In the genomic region with DNA sequence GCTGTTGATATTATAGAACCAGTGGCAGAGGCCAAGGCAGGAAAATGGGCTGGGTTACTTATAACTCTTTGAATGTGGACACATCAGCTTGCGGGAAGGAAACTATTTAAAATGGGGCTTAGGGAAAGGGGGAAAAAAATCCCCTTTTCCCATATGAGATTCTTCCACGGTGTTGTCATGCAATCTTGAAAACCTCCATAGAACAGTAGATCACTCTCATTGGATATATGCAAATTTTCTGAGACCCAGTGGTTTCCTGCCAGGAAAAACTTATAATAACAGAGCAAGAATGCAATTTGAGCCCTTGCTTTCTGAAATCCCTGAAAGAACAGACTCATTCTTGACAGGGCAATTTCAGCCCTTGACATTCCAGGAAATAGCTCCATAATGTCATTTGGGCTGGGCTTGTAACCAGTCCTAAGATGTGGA, we compare ENCODE assay signal across 9 cellular contexts. TPM values are rescaled to one million over a fixed set of nuclear protein-coding genes. Genes with fewer than 3 reads are reported as not detected.
A peak's percentile ranks its signal among the peaks of the same experiment; 100 is the strongest.
DNase-seq lines count a peak whose midpoint lies in the region; ATAC-seq and TF ChIP-seq lines count a peak whose summit lies in the region.
"Had no signal": no experiment of that assay in that cellular context is flagged by ENCODE, and none has a peak within 500 bp of the region (broad histone marks: within the 10 kb centered on the region; RNA-seq: fewer than 3 reads in every experiment).

No MANE protein-coding gene starts in this region.

- TF ChIP-seq RAD21 in neural cell (conservative IDR thresholded peaks at IDR 0.05): no peak

- no peaks in the 10 kb centered on the region for H4K20me1 ChIP-seq in neural cell (ENCODE audit: insufficient read depth)

- no peaks in the 10 kb centered on the region for H3K79me2 ChIP-seq in neural cell (replicated peaks; ENCODE audit: insufficient read depth, low read length)

- no peak for ATAC-seq in HG03039 (IDR thresholded peaks at IDR 0.05; ENCODE audit: unreplicated experiment)
- ATAC-seq in HG03175 (IDR thresholded peaks at IDR 0.05; ENCODE audit: unreplicated experiment): no peak
- ATAC-seq in HG03378 (IDR thresholded peaks at IDR 0.05; ENCODE audit: unreplicated experiment): no peak

- WGBS in esophagus squamous epithelium, 2 donors: 25 to 33% methylated on average over 2 of the region's 2 CpGs

- no peaks in the 10 kb centered on the region for H3K27me3 ChIP-seq in esophagus squamous epithelium
- no peaks in the 10 kb centered on the region for H3K27me3 ChIP-seq in neural cell (ENCODE audit: insufficient read depth, low read depth, low read length)

- intact Hi-C loops in esophagus squamous epithelium (cut with DNase I): no loop called here

- TF ChIP-seq POLR2A in esophagus squamous epithelium (IDR thresholded peaks at IDR 0.05): no peak

- H2AFZ ChIP-seq in neural cell (ENCODE audit: low read depth, low read length): no peak overlapping the region

- H3K36me3 ChIP-seq in esophagus squamous epithelium: no peaks in the 10 kb centered on the region
- H3K36me3 ChIP-seq in neural cell (ENCODE audit: insufficient read depth, low read length): no peaks in the 10 kb centered on the region

- peaks cover 7 to 43% (median 11%) of the 10 kb centered on the region in 3 donors for H3K4me1 ChIP-seq in esophagus squamous epithelium

- no peak overlapping the region for H3K4me3 ChIP-seq in esophagus squamous epithelium
- peak overlapping the region; percentile 10 for H3K4me3 ChIP-seq in neural cell (ENCODE audit: low read length)

- DNase-seq in AG09319 (ENCODE audit: extremely low read depth, low read depth) (peak; percentile 94), NCI-H460 (ENCODE audit: extremely low read depth, low read depth) (peak; percentile 78), esophagus squamous epithelium (lab: John Stamatoyannopoulos, UW) (no peak)
- no peak for DNase-seq in activated effector memory CD4-positive, alpha-beta T cell treated with anti-CD3 and anti-CD28 coated beads, Interleukin-2, amount 50 U/mL, for 16 hours
- DNase-seq: hypothalamus had no signal

- H3K4me2 ChIP-seq in neural cell (ENCODE audit: low read length): peak overlapping the region; percentile 19

- peaks cover 8% of the 10 kb centered on the region for H3F3A ChIP-seq in neural cell (ENCODE audit: insufficient read depth, low read length, poor library complexity, severe bottlenecking)

- TF ChIP-seq EP300 in neural cell (conservative IDR thresholded peaks at IDR 0.05; ENCODE audit: poor library complexity, severe bottlenecking): no peak

- no peaks in the 10 kb centered on the region for H3K9me2 ChIP-seq in neural cell (ENCODE audit: insufficient read depth, low read length)

- no peaks in the 10 kb centered on the region for H3K9me3 ChIP-seq in esophagus squamous epithelium
- no peaks in the 10 kb centered on the region for H3K9me3 ChIP-seq in neural cell (ENCODE audit: low read length)

- H3K27ac ChIP-seq in esophagus squamous epithelium (peak overlapping the region in 3 of 4 donors; percentile 3 to 65 (median 25)), neural cell (ENCODE audit: low read length) (peak overlapping the region; percentile 19)

- H3K9ac ChIP-seq in neural cell (ENCODE audit: low read length): no peak overlapping the region

- TF ChIP-seq CTCF in AG09319 (IDR thresholded peaks at IDR 0.05; ENCODE audit: low read depth, low read length) (no peak), esophagus squamous epithelium (IDR thresholded peaks at IDR 0.05) (no peak), neural cell (IDR thresholded peaks at IDR 0.05; ENCODE audit: poor library complexity, severe bottlenecking) (no peak)

TF ChIP-seq in neural cell, 6 proteins besides CTCF, POLR2A, EP300 and RAD21:
- no peak for TF ChIP-seq TAF1 (IDR thresholded peaks at IDR 0.05; ENCODE audit: low read depth)
- TF ChIP-seq SMC3 (conservative IDR thresholded peaks at IDR 0.05; ENCODE audit: poor library complexity): no peak
- peak; percentile 12 for TF ChIP-seq POLR2AphosphoS5 (IDR thresholded peaks at IDR 0.05)
- no peak for TF ChIP-seq EZH2 (IDR thresholded peaks at IDR 0.05; ENCODE audit: borderline replicate concordance, insufficient read depth, low read length, poor library complexity, severe bottlenecking)
- TF ChIP-seq MXI1 (conservative IDR thresholded peaks at IDR 0.05; ENCODE audit: poor library complexity, severe bottlenecking): no peak
- TF ChIP-seq, protein P1, sequence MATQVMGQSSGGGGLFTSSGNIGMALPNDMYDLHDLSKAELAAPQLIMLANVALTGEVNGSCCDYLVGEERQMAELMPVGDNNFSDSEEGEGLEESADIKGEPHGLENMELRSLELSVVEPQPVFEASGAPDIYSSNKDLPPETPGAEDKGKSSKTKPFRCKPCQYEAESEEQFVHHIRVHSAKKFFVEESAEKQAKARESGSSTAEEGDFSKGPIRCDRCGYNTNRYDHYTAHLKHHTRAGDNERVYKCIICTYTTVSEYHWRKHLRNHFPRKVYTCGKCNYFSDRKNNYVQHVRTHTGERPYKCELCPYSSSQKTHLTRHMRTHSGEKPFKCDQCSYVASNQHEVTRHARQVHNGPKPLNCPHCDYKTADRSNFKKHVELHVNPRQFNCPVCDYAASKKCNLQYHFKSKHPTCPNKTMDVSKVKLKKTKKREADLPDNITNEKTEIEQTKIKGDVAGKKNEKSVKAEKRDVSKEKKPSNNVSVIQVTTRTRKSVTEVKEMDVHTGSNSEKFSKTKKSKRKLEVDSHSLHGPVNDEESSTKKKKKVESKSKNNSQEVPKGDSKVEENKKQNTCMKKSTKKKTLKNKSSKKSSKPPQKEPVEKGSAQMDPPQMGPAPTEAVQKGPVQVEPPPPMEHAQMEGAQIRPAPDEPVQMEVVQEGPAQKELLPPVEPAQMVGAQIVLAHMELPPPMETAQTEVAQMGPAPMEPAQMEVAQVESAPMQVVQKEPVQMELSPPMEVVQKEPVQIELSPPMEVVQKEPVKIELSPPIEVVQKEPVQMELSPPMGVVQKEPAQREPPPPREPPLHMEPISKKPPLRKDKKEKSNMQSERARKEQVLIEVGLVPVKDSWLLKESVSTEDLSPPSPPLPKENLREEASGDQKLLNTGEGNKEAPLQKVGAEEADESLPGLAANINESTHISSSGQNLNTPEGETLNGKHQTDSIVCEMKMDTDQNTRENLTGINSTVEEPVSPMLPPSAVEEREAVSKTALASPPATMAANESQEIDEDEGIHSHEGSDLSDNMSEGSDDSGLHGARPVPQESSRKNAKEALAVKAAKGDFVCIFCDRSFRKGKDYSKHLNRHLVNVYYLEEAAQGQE (IDR thresholded peaks at IDR 0.05; ENCODE audit: borderline replicate concordance): peak; percentile 81

RNA-seq across cellular contexts. Expression of a gene that starts 31.1 kb away (rescaled TPM):
- total RNA-seq in NCI-H460 (2014; rRNA removed; shearing (Covaris generic)): not detected in 2 replicates
- polyA plus RNA-seq in NCI-H460 (2014; cell fraction: nucleus; rRNA removed): not detected in 2 replicates
- total RNA-seq in esophagus squamous epithelium: not detected
- not detected in 2 replicates for polyA plus RNA-seq in neural cell
- polyA minus RNA-seq in neural cell: not detected in 2 replicates

Comparison
In these comparisons a context has a peak if more than half of its experiments do, and no peak if none do; other contexts are left out.
1. DNase-seq: peak in AG09319 (single experiment) and NCI-H460 (single experiment); none in esophagus squamous epithelium (single experiment) and activated effector memory CD4-positive, alpha-beta T cell treated with anti-CD3 and anti-CD28 coated beads, Interleukin-2, amount 50 U/mL, for 16 hours (single experiment).